34 cellular contexts compared by ENCODE assay signal in the genomic region with DNA sequence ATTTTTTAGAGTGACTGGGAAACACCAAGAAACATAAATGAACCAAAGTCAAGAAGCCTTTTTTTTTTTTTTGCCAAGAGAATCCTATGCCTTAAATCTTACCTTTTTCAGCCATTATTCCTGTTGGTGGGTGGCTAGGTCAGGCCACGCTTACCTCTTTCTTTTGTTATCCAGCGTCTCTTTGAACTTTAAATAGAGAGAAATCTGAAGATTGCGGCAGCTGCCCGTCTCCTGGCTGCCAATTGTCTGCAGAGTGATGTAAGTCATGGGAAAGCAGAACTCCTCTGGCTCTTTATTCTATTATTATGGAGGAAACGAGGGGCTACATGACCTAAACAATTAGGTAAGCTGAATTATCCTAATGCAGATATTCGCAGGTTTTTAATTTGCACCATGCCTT. TPM values are rescaled to one million over a fixed set of nuclear protein-coding genes. Genes with fewer than 3 reads are reported as not detected.
"Had no signal": no experiment of that assay in that cellular context is flagged by ENCODE, and none has a peak within 500 bp of the region (broad histone marks: within the 10 kb centered on the region; RNA-seq: fewer than 3 reads in every experiment).

A gene (minus strand): TSS at position 166 of the 400 bp plus-strand sequence.

- ATAC-seq: activated CD4-positive, alpha-beta T cell treated with anti-CD3 and anti-CD28 coated beads for 36 hours; activated CD8-positive, alpha-beta memory T cell treated with anti-CD3 and anti-CD28 coated beads, Interleukin-2, amount 10 ng/mL, durations not matched to agents 7 days and 5 days; activated CD8-positive, alpha-beta T cell treated with anti-CD3 and anti-CD28 coated beads, Interleukin-2, amount 10 ng/mL, durations not matched to agents 7 days and 5 days; activated naive CD8-positive, alpha-beta T cell treated with anti-CD3 and anti-CD28 coated beads, Interleukin-2, amount 50 U/mL, for 24 hours; gastroesophageal sphincter; T-cell had no signal

- FAIRE-seq: endothelial cell of umbilical vein had no signal

- H3K36me3 ChIP-seq: ascending aorta, breast epithelium, cardiac muscle cell, colonic mucosa, esophagus squamous epithelium, gastroesophageal sphincter had no signal

- H3K4me3 ChIP-seq: ascending aorta, breast epithelium, cardiac muscle cell, colonic mucosa, esophagus squamous epithelium, gastroesophageal sphincter had no signal

- DNase-seq: activated CD4-positive, alpha-beta memory T cell treated with anti-CD3 and anti-CD28 coated beads for 36 hours; activated CD4-positive, alpha-beta T cell treated with anti-CD3 and anti-CD28 coated beads for 36 hours; activated CD4-positive, alpha-beta T cell treated with anti-CD3 and anti-CD28 coated beads, Interleukin-2, amount 10 ng/mL, durations not matched to agents 24 days and 14 days; activated CD4-positive, CD25-positive, alpha-beta regulatory T cell; activated CD4-positive, CD25-positive, alpha-beta regulatory T cell treated with anti-CD3 and anti-CD28 coated beads, Interleukin-2, amount 50 U/mL, for 72 hours; activated CD8-positive, alpha-beta memory T cell treated with anti-CD3 and anti-CD28 coated beads, Interleukin-2, amount 10 ng/mL, durations not matched to agents 7 days and 5 days; activated CD8-positive, alpha-beta memory T cell treated with anti-CD3 and anti-CD28 coated beads, Interleukin-2, amount 50 U/mL, for 4 hours; activated CD8-positive, alpha-beta T cell treated with anti-CD3 and anti-CD28 coated beads, Interleukin-2, amount 10 ng/mL, durations not matched to agents 7 days and 5 days; activated effector memory CD4-positive, alpha-beta T cell treated with anti-CD3 and anti-CD28 coated beads, Interleukin-2, amount 50 U/mL, for 16 hours; activated naive CD4-positive, alpha-beta T cell treated with anti-CD3 and anti-CD28 coated beads for 36 hours; activated naive CD8-positive, alpha-beta T cell treated with anti-CD3 and anti-CD28 coated beads for 36 hours; activated naive CD8-positive, alpha-beta T cell treated with anti-CD3 and anti-CD28 coated beads, Interleukin-2, amount 50 U/mL, for 24 hours; activated T-cell treated with anti-CD3 and anti-CD28 coated beads, Interleukin-2, amount 50 U/mL, for 1 hour; activated T-cell treated with anti-CD3 and anti-CD28 coated beads, Interleukin-2, amount 50 U/mL, for 48 hours; central memory CD4-positive, alpha-beta T cell; cerebellar nuclear complex; colonic mucosa; effector CD8-positive, alpha-beta T cell; esophagus squamous epithelium; foreskin fibroblast; SW 1271; T-cell; T1000 had no signal

- H3K4me1 ChIP-seq: ascending aorta, breast epithelium, colonic mucosa, esophagus squamous epithelium had no signal

- H3K27ac ChIP-seq: ascending aorta, breast epithelium, cardiac muscle cell, colonic mucosa, epithelial cell of prostate, esophagus squamous epithelium, gastroesophageal sphincter had no signal

- H3K9me3 ChIP-seq: colonic mucosa had no signal

- H3K27me3 ChIP-seq: ascending aorta, breast epithelium, cardiac muscle cell, colonic mucosa, esophagus squamous epithelium, gastroesophageal sphincter had no signal

RNA-seq across cellular contexts. Expression of the gene that starts here (rescaled TPM):
- total RNA-seq: activated CD4-positive, alpha-beta memory T cell treated with anti-CD3 and anti-CD28 coated beads for 36 hours; activated CD4-positive, alpha-beta T cell treated with anti-CD3 and anti-CD28 coated beads for 36 hours; activated CD4-positive, alpha-beta T cell treated with anti-CD3 and anti-CD28 coated beads, Interleukin-2, amount 10 ng/mL, durations not matched to agents 24 days and 14 days; activated CD8-positive, alpha-beta memory T cell treated with anti-CD3 and anti-CD28 coated beads for 36 hours; activated CD8-positive, alpha-beta memory T cell treated with anti-CD3 and anti-CD28 coated beads, Interleukin-2, amount 10 ng/mL, durations not matched to agents 7 days and 5 days; activated CD8-positive, alpha-beta T cell treated with anti-CD3 and anti-CD28 coated beads, Interleukin-2, amount 10 ng/mL, durations not matched to agents 7 days and 5 days; activated naive CD4-positive, alpha-beta T cell treated with anti-CD3 and anti-CD28 coated beads for 36 hours; activated naive CD8-positive, alpha-beta T cell treated with anti-CD3 and anti-CD28 coated beads for 36 hours; activated T-helper 1 cell treated with anti-CD3 and anti-CD28 coated beads, Interleukin-12 subunit alpha, Interleukin-12 subunit beta, Interleukin-2, Interleukin-4 antibody, amounts not matched to agents 30 ng/mL and 10 ng/mL and 1 ng/mL, durations not matched to agents 14 hours and 24 hours and 36 hours; activated T-helper 2 cell treated with anti-CD3 and anti-CD28 coated beads, Interferon-gamma antibody, Interleukin-2, Interleukin-4, amounts not matched to agents 10 μg/mL and 5 μg/mL and 100 μg/mL, durations not matched to agents 14 hours and 24 hours and 36 hours; ascending aorta; cardiac muscle cell; colonic mucosa; dermis microvascular lymphatic vessel endothelial cell; endothelial cell of umbilical vein; esophagus squamous epithelium; gastroesophageal sphincter; glomerular endothelial cell; T-cell had no signal
- polyA plus RNA-seq: cardiac muscle cell, endothelial cell of umbilical vein had no signal
